8 cellular contexts compared by ENCODE assay signal in the genomic region with DNA sequence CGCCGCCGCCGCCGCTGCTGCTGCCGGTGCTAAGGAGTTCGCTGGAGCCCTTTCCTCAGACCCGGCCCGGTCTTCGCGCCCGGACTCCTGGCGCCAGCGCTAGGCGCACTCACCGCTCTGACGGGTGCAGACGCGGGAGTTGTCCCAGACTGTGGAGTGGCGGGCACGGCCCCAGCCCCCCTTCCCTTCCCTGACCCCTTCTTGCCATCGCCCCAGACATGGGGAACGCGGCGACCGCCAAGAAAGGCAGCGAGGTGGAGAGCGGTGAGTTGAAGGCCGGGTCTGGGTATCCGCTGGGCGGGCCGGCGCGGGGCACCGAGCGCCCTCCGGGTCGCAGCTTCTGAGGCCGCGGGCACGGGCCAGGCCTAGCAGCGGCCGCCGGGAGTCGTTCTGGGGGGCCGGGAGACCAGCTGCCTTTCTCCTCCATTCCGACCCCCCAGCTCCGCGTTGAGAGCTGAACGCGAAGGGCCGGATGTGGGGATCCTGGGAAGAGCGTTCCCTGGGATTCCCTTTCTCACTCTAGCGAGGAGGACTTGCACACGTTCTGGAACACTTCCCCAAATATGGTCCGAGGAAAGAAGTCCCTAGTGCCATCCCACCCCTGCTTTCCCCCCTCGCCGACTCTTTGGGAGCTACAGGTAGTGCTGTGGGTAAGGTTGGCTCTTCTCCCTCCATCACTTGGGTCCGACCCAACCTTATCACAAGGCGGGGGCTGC.
DNase-seq lines count a peak whose midpoint lies in the region; ATAC-seq and TF ChIP-seq lines count a peak whose summit lies in the region.

No MANE protein-coding gene starts in this region.

- H3K36me3 Mint-ChIP-seq in activated naive CD8-positive, alpha-beta T cell treated with anti-CD3 and anti-CD28 coated beads, Interleukin-2, amount 50 U/mL, for 24 hours (ENCODE audit: low read depth), result no peaks in the 10 kb centered on the region

- no peak for TF ChIP-seq CTCF in psoas muscle (IDR thresholded peaks at IDR 0.05)

- H3K9me3 Mint-ChIP-seq in activated naive CD8-positive, alpha-beta T cell treated with anti-CD3 and anti-CD28 coated beads, Interleukin-2, amount 50 U/mL, for 24 hours, result no peaks in the 10 kb centered on the region

- intact Hi-C loops in psoas muscle (cut with DNase I), result loop anchor here in 1 of 2 donors (5.0 kb wide), 1 partner anchor 34 kb away; no protein-coding TSS in a partner anchor

- H3K4me1 Mint-ChIP-seq in activated naive CD8-positive, alpha-beta T cell treated with anti-CD3 and anti-CD28 coated beads, Interleukin-2, amount 50 U/mL, for 24 hours, result peaks cover 23% of the 10 kb centered on the region

- no peaks in the 10 kb centered on the region for H3K27me3 ChIP-seq in MG63
- H3K27me3 ChIP-seq in psoas muscle (ENCODE audit: insufficient read depth in 3 of 3, low read length in 2 of 3), result no peaks in the 10 kb centered on the region

- H3K4me3 Mint-ChIP-seq in activated naive CD8-positive, alpha-beta T cell treated with anti-CD3 and anti-CD28 coated beads, Interleukin-2, amount 50 U/mL, for 24 hours, result peak overlapping the region; percentile 90

- H3K27me3 Mint-ChIP-seq in activated naive CD8-positive, alpha-beta T cell treated with anti-CD3 and anti-CD28 coated beads, Interleukin-2, amount 50 U/mL, for 24 hours, result no peaks in the 10 kb centered on the region

- DNase-seq in 8988T, result peak; percentile 17
- DNase-seq in GM04504 (ENCODE audit: low read depth), result peak; percentile 18
- peak; percentile 41 for DNase-seq in HEK293T (ENCODE audit: extremely low spot score)
- no peak for DNase-seq in MG63
- DNase-seq in activated naive CD8-positive, alpha-beta T cell treated with anti-CD3 and anti-CD28 coated beads, Interleukin-2, amount 50 U/mL, for 24 hours, result peak; percentile 33
- peak; percentile 50 for DNase-seq in hepatic stellate cell (ENCODE audit: low spot score)
- DNase-seq in psoas muscle, result peak in 1 of 2 donors; percentile 48
- DNase-seq in NCI-H446 treated with DMSO at 0.1 percent for 48 hours (lab: John Stamatoyannopoulos, UW), result no peak

- WGBS in psoas muscle, 3 donors, result 1 to 2% (median 2%) methylated on average over 34 to 60 of the region's 60 CpGs

- H3K27ac ChIP-seq in psoas muscle, result peak overlapping the region; percentile 91

- peak overlapping the region; percentile 72 for H3K4me3 ChIP-seq in MG63
- peak overlapping the region; percentile 88 for H3K4me3 ChIP-seq in psoas muscle

- H3K27ac Mint-ChIP-seq in activated naive CD8-positive, alpha-beta T cell treated with anti-CD3 and anti-CD28 coated beads, Interleukin-2, amount 50 U/mL, for 24 hours, result peak overlapping the region; percentile 70

- POLR2A ChIA-PET in HEK293T (lab: Yijun Ruan, JAX), result interaction anchor here (0.6 to 1.0 kb wide), 5 partner anchors 12 to 610 kb away, joined by 3 to 5 read pairs (median 3); a partner anchor contains a TSS

- CTCF ChIA-PET in HEK293T (lab: Yijun Ruan, JAX), result interaction anchor here (0.6 kb wide), 1 partner anchor 280 kb away, joined by 3 read pairs; no protein-coding TSS in a partner anchor

- H3K9me3 ChIP-seq in MG63 (no peaks in the 10 kb centered on the region), psoas muscle (no peaks in the 10 kb centered on the region)

- H3K36me3 ChIP-seq in MG63 (no peaks in the 10 kb centered on the region), psoas muscle (ENCODE audit: insufficient read depth in 1 of 2, low read depth in 1 of 2) (no peaks in the 10 kb centered on the region)

- H3K4me1 ChIP-seq in psoas muscle, result peaks cover 12% of the 10 kb centered on the region

- ATAC-seq in activated naive CD8-positive, alpha-beta T cell treated with anti-CD3 and anti-CD28 coated beads, Interleukin-2, amount 50 U/mL, for 24 hours, result no peak
- peak; percentile 55 to 67 (median 60) for ATAC-seq in psoas muscle

TF ChIP-seq in HEK293T, 16 proteins besides CTCF, POLR2A, EP300 and RAD21:
- TF ChIP-seq ARNT (IDR thresholded peaks at IDR 0.05), result no peak
- 0 out of 2 replicates have a peak, but pooled peaks have one; percentile 60 for TF ChIP-seq HDGF (IDR thresholded peaks at IDR 0.05; ENCODE audit: borderline replicate concordance)

Comparison
In these comparisons a context has a peak if more than half of its experiments do, and no peak if none do; other contexts are left out.
1. DNase-seq: peak in 8988T (single experiment), GM04504 (single experiment), HEK293T (single experiment), activated naive CD8-positive, alpha-beta T cell treated with anti-CD3 and anti-CD28 coated beads, Interleukin-2, amount 50 U/mL, for 24 hours (single experiment) and hepatic stellate cell (single experiment); none in MG63 (single experiment) and NCI-H446 treated with DMSO at 0.1 percent for 48 hours (single experiment).